In the genomic region with DNA sequence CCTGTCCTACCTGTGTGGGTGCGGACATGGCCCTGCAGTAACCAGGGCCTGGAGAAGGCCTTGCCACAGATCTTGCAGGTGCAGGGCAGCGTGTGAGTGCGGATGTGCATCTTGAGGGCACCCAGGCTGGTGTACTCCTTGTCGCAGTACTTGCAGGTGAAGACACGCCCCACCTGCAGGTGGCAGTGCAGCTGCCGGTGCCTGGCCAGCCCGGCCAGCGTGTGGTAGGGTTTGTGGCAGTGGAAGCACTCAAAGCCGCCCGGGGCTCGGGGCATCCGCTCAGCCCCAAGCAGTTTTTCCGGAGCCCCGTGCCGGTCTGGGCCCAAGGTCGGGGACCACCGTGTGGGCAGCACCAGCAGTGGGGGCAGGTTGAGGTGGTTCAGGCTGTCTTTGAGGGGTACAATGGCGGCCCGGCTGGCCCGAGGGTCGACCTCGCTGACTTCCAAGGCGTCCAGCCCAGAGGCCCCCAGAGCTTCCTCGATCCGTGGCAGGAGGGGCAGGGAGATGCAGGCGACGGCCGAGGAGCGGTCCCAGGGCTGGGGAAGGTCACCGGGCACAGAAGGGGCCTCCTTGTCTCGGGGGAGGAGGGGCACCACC, we compare ENCODE assay signal across 8 cellular contexts. TPM values are rescaled to one million over a fixed set of nuclear protein-coding genes. Genes with fewer than 3 reads are reported as not detected.
DNase-seq lines count a peak whose midpoint lies in the region; ATAC-seq, FAIRE-seq and TF ChIP-seq lines count a peak whose summit lies in the region.

No MANE protein-coding gene starts in this region.

- H4K20me1 ChIP-seq in OCI-LY3 (ENCODE audit: insufficient read depth, low read length): no peaks in the 10 kb centered on the region

- H3K27me3 ChIP-seq in right cardiac atrium (ENCODE audit: control insufficient read depth, insufficient read depth): no peaks in the 10 kb centered on the region
- peaks cover 24% of the 10 kb centered on the region for H3K27me3 ChIP-seq in OCI-LY3 (ENCODE audit: low read depth, low read length)
- peaks cover 10% of the 10 kb centered on the region for H3K27me3 ChIP-seq in bronchial epithelial cell (ENCODE audit: control insufficient read depth, insufficient read depth, low read length)
- no peaks in the 10 kb centered on the region for H3K27me3 ChIP-seq in neutrophil

- DNase-seq in right cardiac atrium (peak in 2 of 3 donors; percentile 56 to 67), left cardiac atrium (no peak), bronchial epithelial cell (ENCODE audit: low read depth) (peak; percentile 17), frontal cortex (ENCODE audit: low spot score in 2 of 2) (no peak), SKM-1 treated with dmso at 0.1 percent for 144 hours (lab: John Stamatoyannopoulos, UW; ENCODE audit: unreplicated experiment) (no peak), amniotic stem cell (lab: John Stamatoyannopoulos, UW) (no peak)

- H3K9me3 ChIP-seq in right cardiac atrium (ENCODE audit: control insufficient read depth, low read length) (no peaks in the 10 kb centered on the region), OCI-LY3 (ENCODE audit: insufficient read depth, low read length) (no peaks in the 10 kb centered on the region), neutrophil (no peaks in the 10 kb centered on the region)

- peak overlapping the region; percentile 62 for H3K9ac ChIP-seq in OCI-LY3 (ENCODE audit: low read length)

- 0 out of 2 replicates have a peak overlapping the region, but pooled peaks have one; percentile 3 for H2AFZ ChIP-seq in OCI-LY3 (ENCODE audit: low read depth, low read length)

- H3K4me3 ChIP-seq in right cardiac atrium (ENCODE audit: low read length) (no peak overlapping the region), OCI-LY3 (ENCODE audit: low read length) (peak overlapping the region; percentile 74), bronchial epithelial cell (ENCODE audit: low read depth, low read length) (no peak overlapping the region), neutrophil (ENCODE audit: low read depth in 1 of 2, low read length in 1 of 2) (peak overlapping the region; percentile 37 to 57)

- peak overlapping the region; percentile 95 for H3K4me2 ChIP-seq in OCI-LY3 (ENCODE audit: low read length)

- TF ChIP-seq CTCF in OCI-LY3 (IDR thresholded peaks at IDR 0.05; ENCODE audit: low read depth, low read length) (peak; percentile 75), bronchial epithelial cell (IDR thresholded peaks at IDR 0.05; ENCODE audit: insufficient read depth, low read length, severe bottlenecking) (peak; percentile 82), neutrophil (IDR thresholded peaks at IDR 0.05) (peak; percentile 57)

- H3K27ac ChIP-seq in right cardiac atrium (ENCODE audit: low read length) (no peak overlapping the region), OCI-LY3 (ENCODE audit: low read length) (peak overlapping the region; percentile 68), neutrophil (peak overlapping the region; percentile 89)

- FAIRE-seq in bronchial epithelial cell (lab: Jason Lieb, UNC): no peak
- no peak for FAIRE-seq in frontal cortex (lab: Jason Lieb, UNC)

- H3K36me3 ChIP-seq in OCI-LY3 (replicated peaks; ENCODE audit: low read depth, low read length) (no peaks in the 10 kb centered on the region), bronchial epithelial cell (ENCODE audit: control insufficient read depth, insufficient read depth, low read length) (no peaks in the 10 kb centered on the region), neutrophil (peaks cover 49% of the 10 kb centered on the region)

- no peaks in the 10 kb centered on the region for H3K79me2 ChIP-seq in OCI-LY3 (ENCODE audit: low read length)

- no peak for ATAC-seq in right cardiac atrium
- no peak for ATAC-seq in left cardiac atrium

- intact Hi-C loops in right cardiac atrium (cut with DNase I): no loop called here
- intact Hi-C loops in left cardiac atrium (cut with DNase I): no loop called here

- 55% methylated on average over 31 of the region's 31 CpGs for WGBS in right cardiac atrium

- H3K4me1 ChIP-seq in right cardiac atrium (ENCODE audit: control insufficient read depth, insufficient read depth, low read length) (no peaks in the 10 kb centered on the region), OCI-LY3 (ENCODE audit: low read length) (peaks cover 42% of the 10 kb centered on the region), neutrophil (ENCODE audit: control insufficient read depth in 1 of 2, insufficient read depth in 1 of 2, low read depth in 1 of 2, low read length in 1 of 2) (peaks cover 52 to 56% of the 10 kb centered on the region in 2 experiments)

RNA-seq across cellular contexts. Expression of a gene that starts 5.1 kb away (rescaled TPM):
- 1 to 10 TPM in 3 of 4 donors, under 1 TPM in 1; 0.39 to 2.8 (median 1.6) TPM for total RNA-seq in right cardiac atrium
- 2.7 TPM for polyA plus RNA-seq in right cardiac atrium
- total RNA-seq in left cardiac atrium: 1 to 10 TPM in 1 of 2 donors, under 1 TPM in 1; 0.55 to 2.7 TPM
- 0.26 TPM in 1 of 2 replicates, not detected in the other for total RNA-seq in bronchial epithelial cell
- total RNA-seq in frontal cortex: not detected

RNA-seq across cellular contexts. Expression of a gene that starts 18.3 kb away (rescaled TPM):
- 10 to 100 TPM; 29.8 to 32.0 (median 31.2) TPM for total RNA-seq in right cardiac atrium
- polyA plus RNA-seq in right cardiac atrium: 35.9 TPM
- total RNA-seq in left cardiac atrium: 10 to 100 TPM; 31.3 to 32.9 TPM
- 34.6 and 56.6 TPM in 2 replicates for total RNA-seq in bronchial epithelial cell
- 66.0 TPM for total RNA-seq in frontal cortex

RNA-seq across cellular contexts. Expression of a gene that starts 25.0 kb away (rescaled TPM):
- 10 to 100 TPM; 15.0 to 23.8 (median 19.2) TPM for total RNA-seq in right cardiac atrium
- polyA plus RNA-seq in right cardiac atrium: 18.4 TPM
- 10 to 100 TPM; 18.3 to 20.1 TPM for total RNA-seq in left cardiac atrium
- total RNA-seq in bronchial epithelial cell: 6.8 and 9.7 TPM in 2 replicates
- total RNA-seq in frontal cortex: 10.2 TPM

RNA-seq across cellular contexts. Expression of a gene that starts 25.1 kb away (rescaled TPM):
- total RNA-seq in right cardiac atrium (10 to 100 TPM; 11.1 to 16.3 (median 12.4) TPM), left cardiac atrium (10 to 100 TPM; 12.8 to 18.4 TPM), bronchial epithelial cell (11.3 and 31.1 TPM in 2 replicates), frontal cortex (15.1 TPM)
- 11.4 TPM for polyA plus RNA-seq in right cardiac atrium

RNA-seq across cellular contexts. Expression of a gene that starts 30.3 kb away (rescaled TPM):
- 100 to 1,000 TPM in 1 of 4 donors, 10 to 100 TPM in 3; 53.9 to 101 (median 70.7) TPM for total RNA-seq in right cardiac atrium
- polyA plus RNA-seq in right cardiac atrium: 84.2 TPM
- total RNA-seq in left cardiac atrium: 100 to 1,000 TPM in 1 of 2 donors, 10 to 100 TPM in 1; 58.9 to 131 TPM
- total RNA-seq in bronchial epithelial cell: 134 and 181 TPM in 2 replicates
- 24.9 TPM for total RNA-seq in frontal cortex

Comparison
In these comparisons a context has a peak if more than half of its experiments do, and no peak if none do; other contexts are left out.
1. DNase-seq: peak in right cardiac atrium (2 of 3) and bronchial epithelial cell (single experiment); none in left cardiac atrium (single experiment), frontal cortex (0 of 2), SKM-1 treated with dmso at 0.1 percent for 144 hours (single experiment) and amniotic stem cell (single experiment).
2. H3K4me3 ChIP-seq: peak in OCI-LY3 (single experiment) and neutrophil (2 of 2); none in right cardiac atrium (single experiment) and bronchial epithelial cell (single experiment).
3. Peak in every context shown above with its lines, with median percentiles within 50 percentile points of each other: CTCF ChIP-seq.